ENCODE assay signal across 8 cellular contexts in genomic region chr10:92241158-92241500, GRCh38. TPM values are rescaled to one million over a fixed set of nuclear protein-coding genes. Genes with fewer than 3 reads are reported as not detected.
DNase-seq lines count a peak whose midpoint lies in the region; ATAC-seq, FAIRE-seq and TF ChIP-seq lines count a peak whose summit lies in the region.

No MANE protein-coding gene starts in this region.

- H3K79me2 ChIP-seq in astrocyte (ENCODE audit: insufficient read depth, low read length) = no peaks in the 10 kb centered on the region

- peak overlapping the region; percentile 96 for H3K27ac Mint-ChIP-seq in astrocyte (ENCODE audit: unreplicated experiment)

- H3K4me1 ChIP-seq in HUES6 (ENCODE audit: control insufficient read depth, insufficient read depth, low read length) (peaks cover 12% of the 10 kb centered on the region; the same call in 1 of the 2 replicates), astrocyte (ENCODE audit: insufficient read depth, low read length) (peaks cover 15% of the 10 kb centered on the region), small intestine (ENCODE audit: control insufficient read depth in 2 of 2, insufficient read depth in 1 of 2, low read depth in 1 of 2, low read length in 1 of 2) (peaks cover 3 to 11% of the 10 kb centered on the region in 2 donors)

- 8 to 13% (median 11%) methylated on average over 9 of the region's 9 CpGs for WGBS in small intestine, 3 donors

- ATAC-seq in HG03280 (IDR thresholded peaks at IDR 0.05; ENCODE audit: unreplicated experiment) (no peak), GM18502 (IDR thresholded peaks at IDR 0.05; ENCODE audit: poor library complexity, unreplicated experiment) (no peak)

- H3K9me3 ChIP-seq in HUES6 (ENCODE audit: control insufficient read depth, insufficient read depth, low read depth, low read length) (no peaks in the 10 kb centered on the region), astrocyte (ENCODE audit: insufficient read depth, low read depth, low read length) (no peaks in the 10 kb centered on the region), iPS-18c (ENCODE audit: control insufficient read depth, insufficient read depth, low read length) (peaks cover 2% of the 10 kb centered on the region), small intestine (ENCODE audit: control insufficient read depth, low read depth) (no peaks in the 10 kb centered on the region)

- peak; percentile 23 for DNase-seq in AG08396 (ENCODE audit: low spot score)
- DNase-seq in astrocyte (ENCODE audit: low read depth) = peak; percentile 10
- DNase-seq in small intestine = peak; percentile 48
- DNase-seq in foreskin melanocyte = no peak

- H4K20me1 ChIP-seq in astrocyte (ENCODE audit: insufficient read depth, low read length) = peaks cover 6% of the 10 kb centered on the region

- peak overlapping the region; percentile 94 for H3K4me3 Mint-ChIP-seq in astrocyte (ENCODE audit: unreplicated experiment)

- H3K27ac ChIP-seq in HUES6 (ENCODE audit: low read depth, low read length) (no peak overlapping the region), astrocyte (ENCODE audit: low read depth, low read length) (peak overlapping the region; percentile 1), small intestine (ENCODE audit: low read depth in 1 of 2, low read length in 1 of 2) (peak overlapping the region; percentile 83 to 95)

- H3K4me1 Mint-ChIP-seq in astrocyte (ENCODE audit: low read depth, unreplicated experiment) = peaks cover 14% of the 10 kb centered on the region

- no peaks in the 10 kb centered on the region for H3K9me3 Mint-ChIP-seq in astrocyte (ENCODE audit: unreplicated experiment)

- no peak for TF ChIP-seq CTCF in astrocyte (IDR thresholded peaks at IDR 0.05; ENCODE audit: insufficient read depth, low read depth, low read length)

- peak overlapping the region; percentile 95 for H3K4me2 ChIP-seq in astrocyte (ENCODE audit: low read length)

- peaks cover 38% of the 10 kb centered on the region for H3K27me3 ChIP-seq in HUES6 (ENCODE audit: control insufficient read depth, insufficient read depth, low read length)
- no peaks in the 10 kb centered on the region for H3K27me3 ChIP-seq in astrocyte (ENCODE audit: insufficient read depth, low read length)
- no peaks in the 10 kb centered on the region for H3K27me3 ChIP-seq in small intestine (ENCODE audit: control insufficient read depth in 2 of 2, insufficient read depth in 2 of 2, low read length in 2 of 2)

- H3K36me3 ChIP-seq in HUES6 (ENCODE audit: control insufficient read depth, insufficient read depth, low read length) (no peaks in the 10 kb centered on the region), astrocyte (ENCODE audit: insufficient read depth, low read length) (no peaks in the 10 kb centered on the region), small intestine (ENCODE audit: control insufficient read depth in 2 of 2, insufficient read depth in 2 of 2, low read length in 2 of 2) (no peaks in the 10 kb centered on the region)

- peak overlapping the region; percentile 86 for H2AFZ ChIP-seq in astrocyte (ENCODE audit: low read depth, low read length)

- H3K36me3 Mint-ChIP-seq in astrocyte (ENCODE audit: low read depth, unreplicated experiment) = no peaks in the 10 kb centered on the region

- peaks cover 16% of the 10 kb centered on the region for H3K27me3 Mint-ChIP-seq in astrocyte (ENCODE audit: low read depth, unreplicated experiment)

- FAIRE-seq in astrocyte (lab: Jason Lieb, UNC) = no peak
- FAIRE-seq in small intestine (lab: Jason Lieb, UNC) = no peak

- peak overlapping the region; percentile 26 for H3K9ac ChIP-seq in HUES6 (ENCODE audit: low read length)
- H3K9ac ChIP-seq in astrocyte (ENCODE audit: low read length) = peak overlapping the region; percentile 75

- peak overlapping the region; percentile 65 for H3K4me3 ChIP-seq in HUES6 (ENCODE audit: low read depth, low read length)
- peak overlapping the region; percentile 75 for H3K4me3 ChIP-seq in astrocyte (ENCODE audit: insufficient read depth, low read depth, low read length)
- peak overlapping the region; percentile 84 for H3K4me3 ChIP-seq in iPS-18c (ENCODE audit: insufficient read depth, low read depth, low read length)
- peak overlapping the region; percentile 48 to 80 for H3K4me3 ChIP-seq in small intestine (ENCODE audit: low read depth in 1 of 2, low read length in 2 of 2)

RNA-seq across cellular contexts. Expression of gene CPEB3, which starts 49.7 kb away (rescaled TPM):
- total RNA-seq in astrocyte = 1.2 and 1.6 TPM in 2 replicates
- 1 to 10 TPM; 1.5 to 1.8 (median 1.6) TPM for polyA plus RNA-seq in small intestine

RNA-seq across cellular contexts. Expression of gene MARCHF5, which starts 49.8 kb away (rescaled TPM):
- total RNA-seq in astrocyte = 48.2 and 52.1 TPM in 2 replicates
- polyA plus RNA-seq in small intestine = 10 to 100 TPM; 15.0 to 18.6 (median 17.1) TPM
